ENCODE assay signal across 15 cellular contexts in the genomic region with DNA sequence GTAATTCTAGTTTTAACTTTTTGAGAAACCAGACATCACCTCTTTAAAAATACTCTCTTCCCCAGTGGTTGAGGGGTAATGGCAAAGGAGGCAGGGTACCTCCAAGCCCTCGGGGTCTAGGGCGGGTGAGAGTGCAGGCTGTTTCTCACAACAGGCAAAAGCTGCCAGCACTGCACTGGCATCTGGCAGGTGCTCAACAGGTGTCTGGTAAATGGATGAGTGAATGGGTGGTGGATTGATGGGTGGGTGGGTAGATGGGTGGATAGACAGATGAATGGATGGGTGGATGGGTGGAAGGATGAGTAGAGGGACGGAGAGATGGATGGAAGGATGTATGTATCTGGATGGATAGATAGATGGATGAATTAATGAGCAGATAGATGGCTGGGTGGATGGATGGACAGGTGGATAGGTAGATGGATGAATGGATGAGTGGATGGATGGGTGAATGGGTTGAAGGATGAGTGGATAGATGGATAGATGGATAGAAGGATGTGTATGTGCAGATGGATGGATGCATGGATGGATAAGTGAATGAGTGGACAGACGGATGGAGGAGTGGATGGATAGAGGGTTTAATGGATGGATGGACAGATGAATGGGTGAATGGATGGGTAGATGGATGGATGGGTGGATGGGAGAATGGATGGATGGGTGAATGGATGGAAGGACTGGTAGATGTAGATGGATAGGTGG.
DNase-seq lines count a peak whose midpoint lies in the region; ATAC-seq and TF ChIP-seq lines count a peak whose summit lies in the region.
"Had no signal": no experiment of that assay in that cellular context is flagged by ENCODE, and none has a peak within 500 bp of the region (broad histone marks: within the 10 kb centered on the region; RNA-seq: fewer than 3 reads in every experiment).

No MANE protein-coding gene starts in this region.

- H3K79me2 ChIP-seq in smooth muscle cell (ENCODE audit: low read depth): peaks cover 95% of the 10 kb centered on the region

- TF ChIP-seq CTCF in HEK293 (tag by site-specific recombination; IDR thresholded peaks at IDR 0.05) (no peak), smooth muscle cell (IDR thresholded peaks at IDR 0.05; ENCODE audit: borderline replicate concordance, insufficient read depth, poor library complexity, severe bottlenecking) (no peak)

- DNase-seq in RPMI8226 (peak; percentile 75), smooth muscle cell (lab: John Stamatoyannopoulos, UW; ENCODE audit: unreplicated experiment) (no peak), DMS 273 treated with DMSO at 0.1 percent for 48 hours (lab: John Stamatoyannopoulos, UW) (no peak), cerebellum (ENCODE audit: low spot score) (no peak)
- DNase-seq: 8988T; ACHN; CD4-positive, alpha-beta T cell; CD8-positive, alpha-beta memory T cell; DMS53 had no signal

- peaks cover 37% of the 10 kb centered on the region for H3K36me3 ChIP-seq in BLaER1
- H3K36me3 ChIP-seq in HEK293 (ENCODE audit: control insufficient read depth in 2 of 2, insufficient read depth in 1 of 2, low read length in 2 of 2): no peaks in the 10 kb centered on the region
- H3K36me3 ChIP-seq in smooth muscle cell (ENCODE audit: low read depth): peaks cover 18% of the 10 kb centered on the region
- H3K36me3 ChIP-seq: HAP-1 had no signal

- CTCF ChIA-PET in HEK293 (lab: Yijun Ruan, JAX): interaction anchor here (0.7 kb wide), 1 partner anchor 23 kb away, joined by 3 read pairs; no protein-coding TSS in a partner anchor

- H3K9me3 ChIP-seq in BLaER1: no peaks in the 10 kb centered on the region
- no peaks in the 10 kb centered on the region for H3K9me3 ChIP-seq in HEK293 (ENCODE audit: control insufficient read depth, insufficient read depth, low read depth, low read length)
- no peaks in the 10 kb centered on the region for H3K9me3 ChIP-seq in smooth muscle cell (replicated peaks; ENCODE audit: low read depth)
- H3K9me3 ChIP-seq: A549, HAP-1 had no signal

- 100% methylated on average over 4 of the region's 4 CpGs for WGBS in smooth muscle cell (ENCODE audit: low lambda C conversion rate)

- ATAC-seq in HG03095 (IDR thresholded peaks at IDR 0.05; ENCODE audit: unreplicated experiment): no peak
- ATAC-seq: A549, GM23338 had no signal

- no peak overlapping the region for H3K9ac ChIP-seq in BLaER1
- H3K9ac ChIP-seq in smooth muscle cell (ENCODE audit: low read depth): no peak overlapping the region

- POLR2A ChIA-PET in HEK293 (lab: Yijun Ruan, JAX): no interaction called here

- peaks cover 95% of the 10 kb centered on the region for H3F3A ChIP-seq in smooth muscle cell (ENCODE audit: low read depth)

- no peak overlapping the region for H2AFZ ChIP-seq in smooth muscle cell (ENCODE audit: low read depth)
- H2AFZ ChIP-seq: GM23338 had no signal

- H3K4me3 ChIP-seq in BLaER1: no peak overlapping the region
- no peak overlapping the region for H3K4me3 ChIP-seq in HEK293 (ENCODE audit: low read depth, low read length)
- H3K4me3 ChIP-seq in smooth muscle cell: no peak overlapping the region
- H3K4me3 ChIP-seq: A549, GM23338, HAP-1 had no signal

- H4K20me1 ChIP-seq in BLaER1 (peaks cover 81% of the 10 kb centered on the region), smooth muscle cell (ENCODE audit: low read depth) (peaks cover 99% of the 10 kb centered on the region)

- peak overlapping the region; percentile 77 for H3K4me2 ChIP-seq in BLaER1
- peak overlapping the region; percentile 14 for H3K4me2 ChIP-seq in smooth muscle cell
- H3K4me2 ChIP-seq: A549, GM23338 had no signal

- peaks cover 75% of the 10 kb centered on the region for H3K4me1 ChIP-seq in BLaER1
- no peaks in the 10 kb centered on the region for H3K4me1 ChIP-seq in HEK293 (ENCODE audit: control insufficient read depth, insufficient read depth, low read length)
- H3K4me1 ChIP-seq in smooth muscle cell (ENCODE audit: low read depth): no peaks in the 10 kb centered on the region
- H3K4me1 ChIP-seq: A549, HAP-1 had no signal

- no peaks in the 10 kb centered on the region for H3K27me3 ChIP-seq in BLaER1
- no peaks in the 10 kb centered on the region for H3K27me3 ChIP-seq in smooth muscle cell (ENCODE audit: low read depth)

- no peak overlapping the region for H3K27ac ChIP-seq in BLaER1
- no peak overlapping the region for H3K27ac ChIP-seq in HEK293 (ENCODE audit: extremely low read depth, low read depth, low read length)
- H3K27ac ChIP-seq in smooth muscle cell (ENCODE audit: low read depth): peak overlapping the region; percentile 47
- H3K27ac ChIP-seq: A549 had no signal

TF ChIP-seq in HEK293, 187 proteins besides CTCF, POLR2A, EP300 and RAD21:
- TF ChIP-seq, protein P1, sequence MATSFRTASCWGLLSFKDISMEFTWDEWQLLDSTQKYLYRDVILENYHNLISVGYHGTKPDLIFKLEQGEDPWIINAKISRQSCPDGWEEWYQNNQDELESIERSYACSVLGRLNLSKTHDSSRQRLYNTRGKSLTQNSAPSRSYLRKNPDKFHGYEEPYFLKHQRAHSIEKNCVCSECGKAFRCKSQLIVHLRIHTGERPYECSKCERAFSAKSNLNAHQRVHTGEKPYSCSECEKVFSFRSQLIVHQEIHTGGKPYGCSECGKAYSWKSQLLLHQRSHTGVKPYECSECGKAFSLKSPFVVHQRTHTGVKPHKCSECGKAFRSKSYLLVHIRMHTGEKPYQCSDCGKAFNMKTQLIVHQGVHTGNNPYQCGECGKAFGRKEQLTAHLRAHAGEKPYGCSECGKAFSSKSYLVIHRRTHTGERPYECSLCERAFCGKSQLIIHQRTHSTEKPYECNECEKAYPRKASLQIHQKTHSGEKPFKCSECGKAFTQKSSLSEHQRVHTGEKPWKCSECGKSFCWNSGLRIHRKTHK (tag by site-specific recombination; IDR thresholded peaks at IDR 0.05): no peak
- no peak for TF ChIP-seq ZNF140 (tag by site-specific recombination; IDR thresholded peaks at IDR 0.05)
- TF ChIP-seq ZNF366 (tag by site-specific recombination; conservative IDR thresholded peaks at IDR 0.05): peak; percentile 96
- TF ChIP-seq SCRT1 (tag by site-specific recombination; IDR thresholded peaks at IDR 0.05; ENCODE audit: borderline replicate concordance): peak; percentile 80
- TF ChIP-seq, protein P2, sequence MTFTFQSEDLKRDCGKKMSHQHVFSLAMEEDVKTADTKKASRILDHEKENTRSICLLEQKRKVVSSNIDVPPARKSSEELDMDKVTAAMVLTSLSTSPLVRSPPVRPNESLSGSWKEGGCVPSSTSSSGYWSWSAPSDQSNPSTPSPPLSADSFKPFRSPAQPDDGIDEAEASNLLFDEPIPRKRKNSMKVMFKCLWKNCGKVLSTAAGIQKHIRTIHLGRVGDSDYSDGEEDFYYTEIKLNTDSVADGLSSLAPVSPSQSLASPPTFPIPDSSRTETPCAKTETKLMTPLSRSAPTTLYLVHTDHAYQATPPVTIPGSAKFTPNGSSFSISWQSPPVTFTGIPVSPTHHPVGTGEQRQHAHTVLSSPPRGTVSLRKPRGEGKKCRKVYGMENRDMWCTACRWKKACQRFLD (tag by site-specific recombination; IDR thresholded peaks at IDR 0.05): no peak
- TF ChIP-seq SCRT2 (tag by site-specific recombination; IDR thresholded peaks at IDR 0.05): peak; percentile 93
- no peak for TF ChIP-seq ZNF394 (tag by site-specific recombination; IDR thresholded peaks at IDR 0.05; ENCODE audit: borderline replicate concordance)
